Comparison of ENCODE assay signal across 1 cellular context in genomic region chr2:28449489-28450395, GRCh38.
TF ChIP-seq lines count a peak whose summit lies in the region.

No MANE protein-coding gene starts in this region.

TF ChIP-seq in SK-N-SH, 30 proteins besides CTCF, POLR2A, EP300 and RAD21 (continued from another document):
- TF ChIP-seq USF1 (IDR thresholded peaks at IDR 0.05; ENCODE audit: borderline replicate concordance, low read depth), result no peak
- no peak for TF ChIP-seq YY1 (IDR thresholded peaks at IDR 0.05; ENCODE audit: low read depth)
